Comparison of ENCODE assay signal across 18 cellular contexts in the genomic region with DNA sequence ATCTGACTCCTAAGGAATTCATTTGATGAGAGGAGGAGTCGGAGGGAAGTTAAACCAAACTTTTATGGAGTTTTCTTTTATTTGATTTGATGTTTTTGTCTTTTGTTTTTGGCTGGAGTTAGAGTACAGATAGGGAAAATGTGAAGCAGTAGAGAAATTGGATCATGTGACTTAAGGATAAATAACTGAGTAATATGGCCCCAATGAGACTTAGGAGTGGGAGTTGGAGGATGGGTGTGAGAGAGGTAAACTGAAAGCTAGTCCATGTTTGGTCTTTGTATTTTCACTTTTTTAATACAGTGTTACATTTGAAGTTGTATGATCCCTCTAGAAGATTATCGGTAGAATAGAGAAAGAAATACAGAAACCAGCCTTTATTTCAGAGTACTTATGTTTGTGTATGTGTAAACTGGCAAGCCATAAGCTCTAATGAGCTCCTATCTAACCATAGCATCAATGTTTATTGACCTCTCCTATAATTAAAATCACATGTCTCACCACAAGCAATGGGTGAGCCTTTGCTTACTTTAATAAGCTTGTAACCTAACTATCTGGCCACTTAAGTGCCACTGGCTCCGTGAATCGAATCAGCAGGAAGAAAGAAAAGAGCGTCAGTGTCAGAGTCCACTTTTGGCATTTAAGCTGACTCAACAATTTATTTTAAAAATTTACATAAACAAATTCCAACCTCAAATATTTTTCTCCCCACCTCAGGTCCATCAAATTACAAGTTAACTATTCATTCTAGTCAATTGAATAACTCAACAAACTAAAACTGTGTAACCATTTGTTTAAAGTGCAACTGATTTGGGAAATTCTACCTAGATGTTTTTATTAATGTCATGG.
A peak's percentile ranks its signal among the peaks of the same experiment; 100 is the strongest.
DNase-seq lines count a peak whose midpoint lies in the region; ATAC-seq, FAIRE-seq and TF ChIP-seq lines count a peak whose summit lies in the region.
"Had no signal": no experiment of that assay in that cellular context is flagged by ENCODE, and none has a peak within 500 bp of the region (broad histone marks: within the 10 kb centered on the region; RNA-seq: fewer than 3 reads in every experiment).

No MANE protein-coding gene starts in this region.

- no peaks in the 10 kb centered on the region for H3K27me3 ChIP-seq in mesendoderm (ENCODE audit: insufficient read depth, low read length, poor library complexity)

- no peak overlapping the region for H3K4me3 ChIP-seq in mesendoderm (ENCODE audit: low read length)

- no peaks in the 10 kb centered on the region for H3K36me3 ChIP-seq in mesendoderm (ENCODE audit: control insufficient read depth, insufficient read depth, low read length)

- TF ChIP-seq POLR2A in H54 (IDR thresholded peaks at IDR 0.05; ENCODE audit: low read depth, low read length), result no peak

- ATAC-seq in SK-N-SH treated with all-trans-retinoic acid at 6 μM for 48 hours (no peak), left colon (peak; percentile 99)
- ATAC-seq: CD8-positive, alpha-beta T cell; Panc1 had no signal

- no peak overlapping the region for H2BK120ac ChIP-seq in mesendoderm (ENCODE audit: low read depth, low read length)

- no peak overlapping the region for H3K4me3 Mint-ChIP-seq in progenitor cell of endocrine pancreas (ENCODE audit: low read depth)
- H3K4me3 Mint-ChIP-seq: CD8-positive, alpha-beta T cell had no signal

- H2AK5ac ChIP-seq in mesendoderm (ENCODE audit: low read length), result no peak overlapping the region

- WGBS in mesendoderm (ENCODE audit: extremely low coverage, insufficient coverage, low lambda C conversion rate), result no CpG with 5 or more reads among the region's 5 CpGs

- no peaks in the 10 kb centered on the region for H3K27me3 Mint-ChIP-seq in progenitor cell of endocrine pancreas

- no peak overlapping the region for H3K4me2 ChIP-seq in mesendoderm (ENCODE audit: low read length)

- H3K56ac ChIP-seq in mesendoderm (ENCODE audit: low read length), result no peak overlapping the region

- no peaks in the 10 kb centered on the region for H3K79me2 ChIP-seq in mesendoderm (ENCODE audit: control insufficient read depth, insufficient read depth, low read length)

- intact Hi-C loops in left colon (cut with DNase I, micrococcal nuclease), result no loop called here

- TF ChIP-seq CTCF in progenitor cell of endocrine pancreas (IDR thresholded peaks at IDR 0.05; ENCODE audit: unreplicated experiment), result no peak

- H3K9ac ChIP-seq in mesendoderm (ENCODE audit: low read length), result no peak overlapping the region

- H3K9me3 Mint-ChIP-seq in progenitor cell of endocrine pancreas (ENCODE audit: low read depth), result no peaks in the 10 kb centered on the region

- no peak overlapping the region for H2BK15ac ChIP-seq in mesendoderm (replicated peaks; ENCODE audit: low read depth)

- no peaks in the 10 kb centered on the region for H3K4me1 ChIP-seq in mesendoderm (ENCODE audit: control insufficient read depth, low read depth, low read length)

- H3K23ac ChIP-seq in mesendoderm (ENCODE audit: low read length), result no peak overlapping the region

- H3K79me1 ChIP-seq in mesendoderm (ENCODE audit: low read length), result no peaks in the 10 kb centered on the region

- H3K27ac ChIP-seq in mesendoderm (ENCODE audit: low read depth, low read length), result no peak overlapping the region

- H3K4me1 Mint-ChIP-seq in progenitor cell of endocrine pancreas (ENCODE audit: low read depth), result no peaks in the 10 kb centered on the region

- no peak overlapping the region for H3K18ac ChIP-seq in mesendoderm (ENCODE audit: low read length)

- no peak overlapping the region for H3K27ac Mint-ChIP-seq in progenitor cell of endocrine pancreas
- H3K27ac Mint-ChIP-seq: CD8-positive, alpha-beta T cell had no signal

- no peak overlapping the region for H3K4ac ChIP-seq in mesendoderm (ENCODE audit: low read depth, low read length)

- H3K36me3 Mint-ChIP-seq in progenitor cell of endocrine pancreas (ENCODE audit: insufficient read depth), result no peaks in the 10 kb centered on the region
- H3K36me3 Mint-ChIP-seq: CD8-positive, alpha-beta T cell had no signal

- no peak overlapping the region for H4K5ac ChIP-seq in mesendoderm (ENCODE audit: low read length)

- DNase-seq in H54 (ENCODE audit: insufficient read length, low spot score), result no peak
- DNase-seq in M059J (ENCODE audit: low read depth), result peak; percentile 83
- DNase-seq in left colon, result no peak
- DNase-seq in progenitor cell of endocrine pancreas (ENCODE audit: low spot score, unreplicated experiment), result no peak
- DNase-seq in mesendoderm, result no peak
- no peak for DNase-seq in COLO829 (ENCODE audit: low spot score)
- DNase-seq: CD8-positive, alpha-beta T cell; DND-41; GDM1; GOT3; Kasumi-1; NCI-H146; NCI-H2081 treated with DMSO at 0.1 percent for 48 hours; NCI-H345; SIG-M5 had no signal

- peak; percentile 60 for FAIRE-seq in H54 (lab: Jason Lieb, UNC)
- FAIRE-seq: GM12892 had no signal

- H2BK5ac ChIP-seq in mesendoderm (ENCODE audit: low read length), result no peak overlapping the region

- H4K8ac ChIP-seq in mesendoderm (ENCODE audit: low read depth, low read length), result no peak overlapping the region

TF ChIP-seq in SK-N-SH treated with all-trans-retinoic acid at 6 μM for 48 hours, 23 proteins besides CTCF, POLR2A, EP300 and RAD21:
- TF ChIP-seq, protein P1, sequence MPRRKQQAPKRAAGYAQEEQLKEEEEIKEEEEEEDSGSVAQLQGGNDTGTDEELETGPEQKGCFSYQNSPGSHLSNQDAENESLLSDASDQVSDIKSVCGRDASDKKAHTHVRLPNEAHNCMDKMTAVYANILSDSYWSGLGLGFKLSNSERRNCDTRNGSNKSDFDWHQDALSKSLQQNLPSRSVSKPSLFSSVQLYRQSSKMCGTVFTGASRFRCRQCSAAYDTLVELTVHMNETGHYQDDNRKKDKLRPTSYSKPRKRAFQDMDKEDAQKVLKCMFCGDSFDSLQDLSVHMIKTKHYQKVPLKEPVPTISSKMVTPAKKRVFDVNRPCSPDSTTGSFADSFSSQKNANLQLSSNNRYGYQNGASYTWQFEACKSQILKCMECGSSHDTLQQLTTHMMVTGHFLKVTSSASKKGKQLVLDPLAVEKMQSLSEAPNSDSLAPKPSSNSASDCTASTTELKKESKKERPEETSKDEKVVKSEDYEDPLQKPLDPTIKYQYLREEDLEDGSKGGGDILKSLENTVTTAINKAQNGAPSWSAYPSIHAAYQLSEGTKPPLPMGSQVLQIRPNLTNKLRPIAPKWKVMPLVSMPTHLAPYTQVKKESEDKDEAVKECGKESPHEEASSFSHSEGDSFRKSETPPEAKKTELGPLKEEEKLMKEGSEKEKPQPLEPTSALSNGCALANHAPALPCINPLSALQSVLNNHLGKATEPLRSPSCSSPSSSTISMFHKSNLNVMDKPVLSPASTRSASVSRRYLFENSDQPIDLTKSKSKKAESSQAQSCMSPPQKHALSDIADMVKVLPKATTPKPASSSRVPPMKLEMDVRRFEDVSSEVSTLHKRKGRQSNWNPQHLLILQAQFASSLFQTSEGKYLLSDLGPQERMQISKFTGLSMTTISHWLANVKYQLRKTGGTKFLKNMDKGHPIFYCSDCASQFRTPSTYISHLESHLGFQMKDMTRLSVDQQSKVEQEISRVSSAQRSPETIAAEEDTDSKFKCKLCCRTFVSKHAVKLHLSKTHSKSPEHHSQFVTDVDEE (CRISPR knock-in tag; IDR thresholded peaks at IDR 0.05), result no peak
- peak; percentile 44; the same call in 1 of the 2 replicates for TF ChIP-seq TCF4 (CRISPR knock-in tag; IDR thresholded peaks at IDR 0.05; ENCODE audit: borderline replicate concordance)
